Comparison of ENCODE assay signal across 2 cellular contexts in the genomic region with DNA sequence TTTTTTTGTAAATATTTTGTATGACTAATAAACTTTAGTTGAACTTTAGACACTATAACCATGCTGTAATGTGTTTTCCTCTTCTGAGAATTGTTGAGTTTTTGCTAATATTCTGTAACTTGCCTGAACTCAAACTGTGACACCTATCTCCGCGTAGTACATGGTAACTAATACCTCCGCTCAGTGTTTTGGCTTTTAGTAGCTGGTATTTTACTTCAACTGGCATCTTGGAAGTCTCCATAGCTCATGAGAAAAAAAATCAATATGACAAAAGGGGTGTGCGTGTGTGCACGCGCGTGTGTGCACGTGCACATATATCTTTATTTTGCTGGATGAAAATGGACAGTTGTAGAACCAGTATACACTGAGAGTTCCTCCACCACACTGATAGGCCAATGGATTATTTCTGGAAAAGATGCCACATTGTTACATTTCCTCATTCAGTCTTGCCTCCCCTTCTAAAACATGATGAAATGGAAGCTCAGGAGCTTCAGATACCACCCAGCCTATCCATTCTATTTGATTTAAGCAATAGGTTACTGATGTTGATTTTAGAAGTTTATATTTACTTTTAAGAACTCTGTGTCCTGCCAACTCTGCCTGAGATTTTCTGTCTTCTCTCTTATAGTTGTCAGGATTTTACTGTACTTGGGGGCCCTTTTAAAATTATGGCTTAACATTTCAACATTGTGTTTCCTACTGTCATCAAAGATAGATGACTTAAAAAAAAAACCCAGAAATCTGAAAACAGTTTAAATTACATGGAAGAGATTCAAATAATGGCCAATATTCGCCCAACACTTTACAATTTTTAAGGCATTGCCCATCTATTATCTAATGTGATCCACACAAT.
TF ChIP-seq lines count a peak whose summit lies in the region.

No MANE protein-coding gene starts in this region.

TF ChIP-seq in GM23338, 12 proteins besides CTCF, POLR2A, EP300 and RAD21 (continued from another document):
- TF ChIP-seq, protein P1, sequence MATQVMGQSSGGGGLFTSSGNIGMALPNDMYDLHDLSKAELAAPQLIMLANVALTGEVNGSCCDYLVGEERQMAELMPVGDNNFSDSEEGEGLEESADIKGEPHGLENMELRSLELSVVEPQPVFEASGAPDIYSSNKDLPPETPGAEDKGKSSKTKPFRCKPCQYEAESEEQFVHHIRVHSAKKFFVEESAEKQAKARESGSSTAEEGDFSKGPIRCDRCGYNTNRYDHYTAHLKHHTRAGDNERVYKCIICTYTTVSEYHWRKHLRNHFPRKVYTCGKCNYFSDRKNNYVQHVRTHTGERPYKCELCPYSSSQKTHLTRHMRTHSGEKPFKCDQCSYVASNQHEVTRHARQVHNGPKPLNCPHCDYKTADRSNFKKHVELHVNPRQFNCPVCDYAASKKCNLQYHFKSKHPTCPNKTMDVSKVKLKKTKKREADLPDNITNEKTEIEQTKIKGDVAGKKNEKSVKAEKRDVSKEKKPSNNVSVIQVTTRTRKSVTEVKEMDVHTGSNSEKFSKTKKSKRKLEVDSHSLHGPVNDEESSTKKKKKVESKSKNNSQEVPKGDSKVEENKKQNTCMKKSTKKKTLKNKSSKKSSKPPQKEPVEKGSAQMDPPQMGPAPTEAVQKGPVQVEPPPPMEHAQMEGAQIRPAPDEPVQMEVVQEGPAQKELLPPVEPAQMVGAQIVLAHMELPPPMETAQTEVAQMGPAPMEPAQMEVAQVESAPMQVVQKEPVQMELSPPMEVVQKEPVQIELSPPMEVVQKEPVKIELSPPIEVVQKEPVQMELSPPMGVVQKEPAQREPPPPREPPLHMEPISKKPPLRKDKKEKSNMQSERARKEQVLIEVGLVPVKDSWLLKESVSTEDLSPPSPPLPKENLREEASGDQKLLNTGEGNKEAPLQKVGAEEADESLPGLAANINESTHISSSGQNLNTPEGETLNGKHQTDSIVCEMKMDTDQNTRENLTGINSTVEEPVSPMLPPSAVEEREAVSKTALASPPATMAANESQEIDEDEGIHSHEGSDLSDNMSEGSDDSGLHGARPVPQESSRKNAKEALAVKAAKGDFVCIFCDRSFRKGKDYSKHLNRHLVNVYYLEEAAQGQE (IDR thresholded peaks at IDR 0.05; ENCODE audit: unreplicated experiment) = no peak
- no peak for TF ChIP-seq NANOG (IDR thresholded peaks at IDR 0.05; ENCODE audit: borderline replicate concordance)
- no peak for TF ChIP-seq JUNB (IDR thresholded peaks at IDR 0.05; ENCODE audit: unreplicated experiment)
- no peak for TF ChIP-seq STAT1 (IDR thresholded peaks at IDR 0.05; ENCODE audit: unreplicated experiment)
- no peak for TF ChIP-seq POLR2AphosphoS5 (IDR thresholded peaks at IDR 0.05; ENCODE audit: low read depth)
- no peak for TF ChIP-seq EZH2 (IDR thresholded peaks at IDR 0.05; ENCODE audit: low read depth, unreplicated experiment)
- TF ChIP-seq, protein P2, sequence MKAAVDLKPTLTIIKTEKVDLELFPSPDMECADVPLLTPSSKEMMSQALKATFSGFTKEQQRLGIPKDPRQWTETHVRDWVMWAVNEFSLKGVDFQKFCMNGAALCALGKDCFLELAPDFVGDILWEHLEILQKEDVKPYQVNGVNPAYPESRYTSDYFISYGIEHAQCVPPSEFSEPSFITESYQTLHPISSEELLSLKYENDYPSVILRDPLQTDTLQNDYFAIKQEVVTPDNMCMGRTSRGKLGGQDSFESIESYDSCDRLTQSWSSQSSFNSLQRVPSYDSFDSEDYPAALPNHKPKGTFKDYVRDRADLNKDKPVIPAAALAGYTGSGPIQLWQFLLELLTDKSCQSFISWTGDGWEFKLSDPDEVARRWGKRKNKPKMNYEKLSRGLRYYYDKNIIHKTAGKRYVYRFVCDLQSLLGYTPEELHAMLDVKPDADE (IDR thresholded peaks at IDR 0.05) = no peak

TF ChIP-seq in HepG2, 621 proteins besides CTCF, POLR2A, EP300 and RAD21 (continued from another document and continues in another):
- TF ChIP-seq, protein P3, sequence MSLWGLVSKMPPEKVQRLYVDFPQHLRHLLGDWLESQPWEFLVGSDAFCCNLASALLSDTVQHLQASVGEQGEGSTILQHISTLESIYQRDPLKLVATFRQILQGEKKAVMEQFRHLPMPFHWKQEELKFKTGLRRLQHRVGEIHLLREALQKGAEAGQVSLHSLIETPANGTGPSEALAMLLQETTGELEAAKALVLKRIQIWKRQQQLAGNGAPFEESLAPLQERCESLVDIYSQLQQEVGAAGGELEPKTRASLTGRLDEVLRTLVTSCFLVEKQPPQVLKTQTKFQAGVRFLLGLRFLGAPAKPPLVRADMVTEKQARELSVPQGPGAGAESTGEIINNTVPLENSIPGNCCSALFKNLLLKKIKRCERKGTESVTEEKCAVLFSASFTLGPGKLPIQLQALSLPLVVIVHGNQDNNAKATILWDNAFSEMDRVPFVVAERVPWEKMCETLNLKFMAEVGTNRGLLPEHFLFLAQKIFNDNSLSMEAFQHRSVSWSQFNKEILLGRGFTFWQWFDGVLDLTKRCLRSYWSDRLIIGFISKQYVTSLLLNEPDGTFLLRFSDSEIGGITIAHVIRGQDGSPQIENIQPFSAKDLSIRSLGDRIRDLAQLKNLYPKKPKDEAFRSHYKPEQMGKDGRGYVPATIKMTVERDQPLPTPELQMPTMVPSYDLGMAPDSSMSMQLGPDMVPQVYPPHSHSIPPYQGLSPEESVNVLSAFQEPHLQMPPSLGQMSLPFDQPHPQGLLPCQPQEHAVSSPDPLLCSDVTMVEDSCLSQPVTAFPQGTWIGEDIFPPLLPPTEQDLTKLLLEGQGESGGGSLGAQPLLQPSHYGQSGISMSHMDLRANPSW (CRISPR knock-in tag; IDR thresholded peaks at IDR 0.05; ENCODE audit: borderline replicate concordance) = no peak
- TF ChIP-seq, protein P4, sequence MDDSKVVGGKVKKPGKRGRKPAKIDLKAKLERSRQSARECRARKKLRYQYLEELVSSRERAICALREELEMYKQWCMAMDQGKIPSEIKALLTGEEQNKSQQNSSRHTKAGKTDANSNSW (CRISPR knock-in tag; IDR thresholded peaks at IDR 0.05; ENCODE audit: borderline replicate concordance) = no peak
- TF ChIP-seq ZNF350 (CRISPR knock-in tag; IDR thresholded peaks at IDR 0.05; ENCODE audit: borderline replicate concordance, low read depth) (no peak), HIVEP1 (CRISPR knock-in tag; IDR thresholded peaks at IDR 0.05) (no peak), HMG20A (CRISPR knock-in tag; IDR thresholded peaks at IDR 0.05; ENCODE audit: borderline replicate concordance) (peak; percentile 81; the same call in 1 of the 2 replicates), ZNF780A (CRISPR knock-in tag; IDR thresholded peaks at IDR 0.05) (no peak), GTF3A (CRISPR knock-in tag; conservative IDR thresholded peaks at IDR 0.05) (no peak), ZFP1 (CRISPR knock-in tag; IDR thresholded peaks at IDR 0.05) (no peak), HNRNPLL (IDR thresholded peaks at IDR 0.05; ENCODE audit: low read depth, low read length, poor library complexity, severe bottlenecking) (no peak), ATM (IDR thresholded peaks at IDR 0.05; ENCODE audit: borderline replicate concordance) (no peak), ZMYM3 (CRISPR knock-in tag; IDR thresholded peaks at IDR 0.05) (peak; percentile 61; the same call in 1 of the 2 replicates), ETV6 (CRISPR knock-in tag; conservative IDR thresholded peaks at IDR 0.05) (no peak), SNAPC2 (CRISPR knock-in tag; IDR thresholded peaks at IDR 0.05) (no peak), XRCC5 (optimal IDR thresholded peaks at IDR 0.05; ENCODE audit: low read length) (no peak), NCOA2 (CRISPR knock-in tag; IDR thresholded peaks at IDR 0.05) (peak; percentile 69; the same call in 1 of the 2 replicates), ZFP62 (CRISPR knock-in tag; IDR thresholded peaks at IDR 0.05) (no peak), ZNF230 (CRISPR knock-in tag; IDR thresholded peaks at IDR 0.05) (no peak), ZNF83 (CRISPR knock-in tag; IDR thresholded peaks at IDR 0.05; ENCODE audit: borderline replicate concordance) (no peak), FOXP1 (IDR thresholded peaks at IDR 0.05) (no peak), FOXP1 (CRISPR knock-in tag; IDR thresholded peaks at IDR 0.05) (peak; percentile 67), CBX5 (CRISPR knock-in tag; IDR thresholded peaks at IDR 0.05; ENCODE audit: borderline replicate concordance) (peak; percentile 66; the same call in 1 of the 2 replicates), ZNF430 (CRISPR knock-in tag; IDR thresholded peaks at IDR 0.05) (peak; percentile 88)
- TF ChIP-seq, protein P5, sequence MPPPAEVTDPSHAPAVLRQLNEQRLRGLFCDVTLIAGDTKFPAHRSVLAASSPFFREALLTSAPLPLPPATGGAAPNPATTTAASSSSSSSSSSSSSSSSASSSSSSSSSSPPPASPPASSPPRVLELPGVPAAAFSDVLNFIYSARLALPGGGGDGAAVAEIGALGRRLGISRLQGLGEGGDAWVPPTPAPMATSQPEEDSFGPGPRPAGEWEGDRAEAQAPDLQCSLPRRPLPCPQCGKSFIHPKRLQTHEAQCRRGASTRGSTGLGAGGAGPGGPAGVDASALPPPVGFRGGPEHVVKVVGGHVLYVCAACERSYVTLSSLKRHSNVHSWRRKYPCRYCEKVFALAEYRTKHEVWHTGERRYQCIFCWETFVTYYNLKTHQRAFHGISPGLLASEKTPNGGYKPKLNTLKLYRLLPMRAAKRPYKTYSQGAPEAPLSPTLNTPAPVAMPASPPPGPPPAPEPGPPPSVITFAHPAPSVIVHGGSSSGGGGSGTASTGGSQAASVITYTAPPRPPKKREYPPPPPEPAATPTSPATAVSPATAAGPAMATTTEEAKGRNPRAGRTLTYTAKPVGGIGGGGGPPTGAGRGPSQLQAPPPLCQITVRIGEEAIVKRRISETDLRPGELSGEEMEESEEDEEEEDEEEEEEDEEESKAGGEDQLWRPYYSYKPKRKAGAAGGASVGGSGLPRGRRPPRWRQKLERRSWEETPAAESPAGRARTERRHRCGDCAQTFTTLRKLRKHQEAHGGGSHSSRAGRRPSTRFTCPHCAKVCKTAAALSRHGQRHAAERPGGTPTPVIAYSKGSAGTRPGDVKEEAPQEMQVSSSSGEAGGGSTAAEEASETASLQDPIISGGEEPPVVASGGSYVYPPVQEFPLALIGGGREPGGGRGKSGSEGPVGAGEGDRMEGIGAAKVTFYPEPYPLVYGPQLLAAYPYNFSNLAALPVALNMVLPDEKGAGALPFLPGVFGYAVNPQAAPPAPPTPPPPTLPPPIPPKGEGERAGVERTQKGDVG (CRISPR knock-in tag; IDR thresholded peaks at IDR 0.05; ENCODE audit: borderline replicate concordance) = no peak
- TF ChIP-seq, protein P6, sequence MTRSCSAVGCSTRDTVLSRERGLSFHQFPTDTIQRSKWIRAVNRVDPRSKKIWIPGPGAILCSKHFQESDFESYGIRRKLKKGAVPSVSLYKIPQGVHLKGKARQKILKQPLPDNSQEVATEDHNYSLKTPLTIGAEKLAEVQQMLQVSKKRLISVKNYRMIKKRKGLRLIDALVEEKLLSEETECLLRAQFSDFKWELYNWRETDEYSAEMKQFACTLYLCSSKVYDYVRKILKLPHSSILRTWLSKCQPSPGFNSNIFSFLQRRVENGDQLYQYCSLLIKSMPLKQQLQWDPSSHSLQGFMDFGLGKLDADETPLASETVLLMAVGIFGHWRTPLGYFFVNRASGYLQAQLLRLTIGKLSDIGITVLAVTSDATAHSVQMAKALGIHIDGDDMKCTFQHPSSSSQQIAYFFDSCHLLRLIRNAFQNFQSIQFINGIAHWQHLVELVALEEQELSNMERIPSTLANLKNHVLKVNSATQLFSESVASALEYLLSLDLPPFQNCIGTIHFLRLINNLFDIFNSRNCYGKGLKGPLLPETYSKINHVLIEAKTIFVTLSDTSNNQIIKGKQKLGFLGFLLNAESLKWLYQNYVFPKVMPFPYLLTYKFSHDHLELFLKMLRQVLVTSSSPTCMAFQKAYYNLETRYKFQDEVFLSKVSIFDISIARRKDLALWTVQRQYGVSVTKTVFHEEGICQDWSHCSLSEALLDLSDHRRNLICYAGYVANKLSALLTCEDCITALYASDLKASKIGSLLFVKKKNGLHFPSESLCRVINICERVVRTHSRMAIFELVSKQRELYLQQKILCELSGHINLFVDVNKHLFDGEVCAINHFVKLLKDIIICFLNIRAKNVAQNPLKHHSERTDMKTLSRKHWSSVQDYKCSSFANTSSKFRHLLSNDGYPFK (CRISPR knock-in tag; IDR thresholded peaks at IDR 0.05; ENCODE audit: borderline replicate concordance) = no peak
- TF ChIP-seq, protein P7, sequence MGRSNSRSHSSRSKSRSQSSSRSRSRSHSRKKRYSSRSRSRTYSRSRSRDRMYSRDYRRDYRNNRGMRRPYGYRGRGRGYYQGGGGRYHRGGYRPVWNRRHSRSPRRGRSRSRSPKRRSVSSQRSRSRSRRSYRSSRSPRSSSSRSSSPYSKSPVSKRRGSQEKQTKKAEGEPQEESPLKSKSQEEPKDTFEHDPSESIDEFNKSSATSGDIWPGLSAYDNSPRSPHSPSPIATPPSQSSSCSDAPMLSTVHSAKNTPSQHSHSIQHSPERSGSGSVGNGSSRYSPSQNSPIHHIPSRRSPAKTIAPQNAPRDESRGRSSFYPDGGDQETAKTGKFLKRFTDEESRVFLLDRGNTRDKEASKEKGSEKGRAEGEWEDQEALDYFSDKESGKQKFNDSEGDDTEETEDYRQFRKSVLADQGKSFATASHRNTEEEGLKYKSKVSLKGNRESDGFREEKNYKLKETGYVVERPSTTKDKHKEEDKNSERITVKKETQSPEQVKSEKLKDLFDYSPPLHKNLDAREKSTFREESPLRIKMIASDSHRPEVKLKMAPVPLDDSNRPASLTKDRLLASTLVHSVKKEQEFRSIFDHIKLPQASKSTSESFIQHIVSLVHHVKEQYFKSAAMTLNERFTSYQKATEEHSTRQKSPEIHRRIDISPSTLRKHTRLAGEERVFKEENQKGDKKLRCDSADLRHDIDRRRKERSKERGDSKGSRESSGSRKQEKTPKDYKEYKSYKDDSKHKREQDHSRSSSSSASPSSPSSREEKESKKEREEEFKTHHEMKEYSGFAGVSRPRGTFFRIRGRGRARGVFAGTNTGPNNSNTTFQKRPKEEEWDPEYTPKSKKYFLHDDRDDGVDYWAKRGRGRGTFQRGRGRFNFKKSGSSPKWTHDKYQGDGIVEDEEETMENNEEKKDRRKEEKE (IDR thresholded peaks at IDR 0.05) = no peak
- TF ChIP-seq, protein P8, sequence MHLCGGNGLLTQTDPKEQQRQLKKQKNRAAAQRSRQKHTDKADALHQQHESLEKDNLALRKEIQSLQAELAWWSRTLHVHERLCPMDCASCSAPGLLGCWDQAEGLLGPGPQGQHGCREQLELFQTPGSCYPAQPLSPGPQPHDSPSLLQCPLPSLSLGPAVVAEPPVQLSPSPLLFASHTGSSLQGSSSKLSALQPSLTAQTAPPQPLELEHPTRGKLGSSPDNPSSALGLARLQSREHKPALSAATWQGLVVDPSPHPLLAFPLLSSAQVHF (CRISPR knock-in tag; IDR thresholded peaks at IDR 0.05) = no peak
- TF ChIP-seq, protein P2 (CRISPR knock-in tag; IDR thresholded peaks at IDR 0.05) = no peak
